Comparison of ENCODE assay signal across 16 cellular contexts in genomic region chr22:27788889-27789288, GRCh38.
"Had no signal": no experiment of that assay in that cellular context is flagged by ENCODE, and none has a peak within 500 bp of the region (broad histone marks: within the 10 kb centered on the region; RNA-seq: fewer than 3 reads in every experiment).

No MANE protein-coding gene starts in this region.

- H3K27me3 ChIP-seq: body of pancreas, colonic mucosa had no signal

- H2AFZ ChIP-seq: hepatocyte had no signal

- H3K4me2 ChIP-seq: hepatocyte had no signal

- H3K4me1 ChIP-seq: colonic mucosa had no signal

- H3K79me2 ChIP-seq: hepatocyte had no signal

- H3K36me3 ChIP-seq: colonic mucosa, lower lobe of right lung, neutrophil had no signal

- H3K4me3 ChIP-seq: body of pancreas, colonic mucosa, hepatocyte, lower lobe of right lung, SK-N-MC had no signal

- DNase-seq: activated B cell treated with CpG ODN at 0.5 μM for 24 hours; activated CD4-positive, alpha-beta T cell treated with anti-CD3 and anti-CD28 coated beads, Interleukin-2, amount 10 ng/mL, durations not matched to agents 24 days and 14 days; activated CD8-positive, alpha-beta T cell treated with anti-CD3 and anti-CD28 coated beads for 36 hours; activated naive CD4-positive, alpha-beta T cell treated with anti-CD3 and anti-CD28 coated beads for 36 hours; activated T-cell treated with anti-CD3 and anti-CD28 coated beads, Interleukin-2, amount 50 U/mL, for 1 hour; body of pancreas; central memory CD4-positive, alpha-beta T cell; colonic mucosa; left colon; lower lobe of right lung; naive thymus-derived CD8-positive, alpha-beta T cell; stimulated activated naive CD8-positive, alpha-beta T cell treated with anti-CD3 and anti-CD28 coated beads, Interleukin-15, Interleukin-2, amounts not matched to agents 100 U/mL and 50 U/mL, for 24 hours; trophoblast cell had no signal

- H3K9me3 ChIP-seq: body of pancreas, colonic mucosa, lower lobe of right lung, neutrophil had no signal

- H3K27ac ChIP-seq: body of pancreas, colonic mucosa, hepatocyte, lower lobe of right lung, neutrophil, SK-N-MC had no signal
